In genomic region chr15:51085764-51086163, GRCh38 we compare ENCODE assay signal across 26 cellular contexts. TPM values are rescaled to one million over a fixed set of nuclear protein-coding genes. Genes with fewer than 3 reads are reported as not detected.
"Had no signal": no experiment of that assay in that cellular context is flagged by ENCODE, and none has a peak within 500 bp of the region (broad histone marks: within the 10 kb centered on the region; RNA-seq: fewer than 3 reads in every experiment).

No MANE protein-coding gene starts in this region.

- H3K36me3 Mint-ChIP-seq: activated naive CD8-positive, alpha-beta T cell; natural killer cell had no signal

- H2AFZ ChIP-seq: hepatocyte had no signal

- H3K79me2 ChIP-seq: hepatocyte had no signal

- H3K36me3 ChIP-seq: adrenal gland, cardiac muscle cell, neutrophil, pancreas, right lobe of liver, tibial nerve had no signal

- H3K4me1 ChIP-seq: pancreas, right lobe of liver had no signal

- H3K27ac ChIP-seq: adrenal gland, cardiac muscle cell, dorsolateral prefrontal cortex, hepatocyte, neutrophil, pancreas, right lobe of liver, skin epidermis, tibial nerve had no signal

- H3K27ac Mint-ChIP-seq: activated naive CD8-positive, alpha-beta T cell; activated T-cell treated with anti-CD3 and anti-CD28 coated beads, Interleukin-2, amount 50 U/mL, for 24 hours; activated T-helper 17 cell treated with anti-CD3 and anti-CD28 coated beads, Interleukin-2, amount 50 U/mL, for 72 hours; effector memory CD8-positive, alpha-beta T cell; natural killer cell had no signal

- H3K4me1 Mint-ChIP-seq: activated T-helper 17 cell treated with anti-CD3 and anti-CD28 coated beads, Interleukin-2, amount 50 U/mL, for 72 hours; natural killer cell; stimulated activated naive CD8-positive, alpha-beta T cell treated with anti-CD3 and anti-CD28 coated beads, Interleukin-15, amount 100 ng/mL, for 72 hours had no signal

- H3K9me3 ChIP-seq: adrenal gland, neutrophil, pancreas, right lobe of liver, tibial nerve had no signal

- H3K27me3 ChIP-seq: dorsolateral prefrontal cortex, pancreas, right lobe of liver had no signal

- H3K4me3 Mint-ChIP-seq: activated naive CD8-positive, alpha-beta T cell; activated T-cell treated with anti-CD3 and anti-CD28 coated beads, Interleukin-2, amount 50 U/mL, for 24 hours; activated T-helper 17 cell treated with anti-CD3 and anti-CD28 coated beads, Interleukin-2, amount 50 U/mL, for 72 hours; effector memory CD8-positive, alpha-beta T cell; natural killer cell; stimulated activated naive CD8-positive, alpha-beta T cell treated with anti-CD3 and anti-CD28 coated beads, Interleukin-15, amount 100 ng/mL, for 72 hours had no signal

- H3K4me2 ChIP-seq: hepatocyte had no signal

- H3K4me3 ChIP-seq: adrenal gland, cardiac muscle cell, dorsolateral prefrontal cortex, hepatocyte, pancreas, right lobe of liver, skin epidermis, tibial nerve had no signal

- DNase-seq: activated CD4-positive, alpha-beta T cell treated with anti-CD3 and anti-CD28 coated beads, Interleukin-2, amount 50 U/mL, for 4 hours; activated CD8-positive, alpha-beta memory T cell treated with anti-CD3 and anti-CD28 coated beads for 24 hours; activated CD8-positive, alpha-beta memory T cell treated with anti-CD3 and anti-CD28 coated beads, Interleukin-2, amount 50 U/mL, for 4 hours; activated naive CD4-positive, alpha-beta T cell; activated T-cell treated with anti-CD3 and anti-CD28 coated beads, Interleukin-2, amount 50 U/mL, for 24 hours; adrenal gland; dorsolateral prefrontal cortex; effector memory CD8-positive, alpha-beta T cell; foreskin melanocyte; glutamatergic neuron; left cardiac atrium; midbrain; natural killer cell; pancreas; right lobe of liver; stimulated activated CD4-positive, alpha-beta T cell treated with anti-CD3 and anti-CD28 coated beads, Interleukin-1b, Interleukin-23, amount 100 ng/mL, for 48 hours; stimulated activated naive CD8-positive, alpha-beta T cell treated with anti-CD3 and anti-CD28 coated beads, Interleukin-15, amount 100 ng/mL, for 72 hours; T-helper 1 cell; T-helper 9 cell had no signal

- H3K9me3 Mint-ChIP-seq: activated T-cell treated with anti-CD3 and anti-CD28 coated beads, Interleukin-2, amount 50 U/mL, for 24 hours; activated T-helper 17 cell treated with anti-CD3 and anti-CD28 coated beads, Interleukin-2, amount 50 U/mL, for 72 hours; effector memory CD8-positive, alpha-beta T cell; natural killer cell; stimulated activated naive CD8-positive, alpha-beta T cell treated with anti-CD3 and anti-CD28 coated beads, Interleukin-15, amount 100 ng/mL, for 72 hours had no signal

RNA-seq across cellular contexts. Expression of gene TNFAIP8L3, which starts 8.9 kb away (rescaled TPM):
- total RNA-seq: activated T-helper 17 cell treated with anti-CD3 and anti-CD28 coated beads, Interleukin-2, amount 50 U/mL, for 72 hours; cardiac muscle cell; natural killer cell had no signal
